ENCODE assay signal across 22 cellular contexts in the genomic region with DNA sequence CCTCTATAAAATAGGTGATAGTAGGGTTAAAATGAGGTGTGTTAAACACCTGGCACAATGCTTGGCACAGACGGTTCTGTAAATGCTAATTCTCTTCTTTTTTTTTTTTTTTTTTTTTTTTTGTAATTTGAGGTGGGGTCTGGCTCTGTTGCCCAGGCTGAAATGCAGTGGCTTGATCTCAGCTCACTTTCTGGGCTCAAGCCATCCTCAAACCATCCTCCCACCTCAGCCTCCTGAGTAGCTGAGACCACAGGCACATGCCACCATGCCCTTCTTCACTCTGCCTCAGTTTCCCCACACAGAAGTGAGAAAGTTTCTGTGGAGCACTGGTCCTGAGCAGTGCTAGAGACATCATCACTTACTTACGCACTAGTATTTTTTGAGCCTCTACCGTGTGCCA. TPM values are rescaled to one million over a fixed set of nuclear protein-coding genes. Genes with fewer than 3 reads are reported as not detected.
DNase-seq lines count a peak whose midpoint lies in the region; ATAC-seq and TF ChIP-seq lines count a peak whose summit lies in the region.
"Had no signal": no experiment of that assay in that cellular context is flagged by ENCODE, and none has a peak within 500 bp of the region (broad histone marks: within the 10 kb centered on the region; RNA-seq: fewer than 3 reads in every experiment).

No MANE protein-coding gene starts in this region.

- intact Hi-C loops in natural killer cell (cut with micrococcal nuclease), result no loop called here

- H2BK120ac ChIP-seq in mesenchymal stem cell (ENCODE audit: low read depth, low read length), result no peak overlapping the region

- H3K18ac ChIP-seq in mesenchymal stem cell (ENCODE audit: low read depth in 1 of 2, low read length in 2 of 2), result no peak overlapping the region

- POLR2A ChIA-PET in naive thymus-derived CD8-positive, alpha-beta T cell (lab: Charles Lee), result no interaction called here

- H3K4me1 ChIP-seq in mesenchymal stem cell (ENCODE audit: control insufficient read depth, insufficient read depth, low read depth, low read length), result peaks cover 69% of the 10 kb centered on the region
- H3K4me1 ChIP-seq: HAP-1, uterus had no signal

- no peak for ATAC-seq in natural killer cell treated with Interleukin-12 subunit alpha and Interleukin-12 subunit beta and Interleukin-15 and Interleukin-18, amount 100 ng/mL, for 72 hours
- no peak for ATAC-seq in natural killer cell
- ATAC-seq in activated T-helper 17 cell treated with anti-CD3 and anti-CD28 coated beads, Interleukin-2, amount 50 U/mL, for 72 hours (replicated peaks), result no peak
- no peak for ATAC-seq in naive thymus-derived CD8-positive, alpha-beta T cell
- ATAC-seq in HG02798 (IDR thresholded peaks at IDR 0.05; ENCODE audit: poor library complexity, unreplicated experiment), result no peak

- no peak overlapping the region for H4K8ac ChIP-seq in mesenchymal stem cell (ENCODE audit: low read length)

- no peak overlapping the region for H3K14ac ChIP-seq in mesenchymal stem cell (ENCODE audit: low read length in 2 of 2)

- H3K9ac ChIP-seq in mesenchymal stem cell (ENCODE audit: low read length), result no peak overlapping the region

- no peak overlapping the region for H3K4ac ChIP-seq in mesenchymal stem cell (ENCODE audit: low read depth in 1 of 2, low read length in 2 of 2)

- peak overlapping the region; percentile 94 for H3K27ac ChIP-seq in mesenchymal stem cell (ENCODE audit: low read length, poor library complexity, severe bottlenecking)

- no peak overlapping the region for H2AFZ ChIP-seq in mesenchymal stem cell (ENCODE audit: low read depth, low read length)

- no peak for TF ChIP-seq CTCF in natural killer cell (IDR thresholded peaks at IDR 0.05)

- no peak overlapping the region for H3K4me3 Mint-ChIP-seq in natural killer cell treated with Interleukin-12 subunit alpha and Interleukin-12 subunit beta and Interleukin-15 and Interleukin-18, amount 100 ng/mL, for 72 hours
- no peak overlapping the region for H3K4me3 Mint-ChIP-seq in natural killer cell
- no peak overlapping the region for H3K4me3 Mint-ChIP-seq in activated T-helper 17 cell treated with anti-CD3 and anti-CD28 coated beads, Interleukin-2, amount 50 U/mL, for 72 hours
- no peak overlapping the region for H3K4me3 Mint-ChIP-seq in naive thymus-derived CD8-positive, alpha-beta T cell
- H3K4me3 Mint-ChIP-seq: CD14-positive monocyte had no signal

- peaks cover 15% of the 10 kb centered on the region in 2 donors for H3K4me1 Mint-ChIP-seq in natural killer cell treated with Interleukin-12 subunit alpha and Interleukin-12 subunit beta and Interleukin-15 and Interleukin-18, amount 100 ng/mL, for 72 hours (ENCODE audit: low read depth in 2 of 2)
- H3K4me1 Mint-ChIP-seq in natural killer cell, result peaks cover 7 to 10% of the 10 kb centered on the region in 2 donors
- H3K4me1 Mint-ChIP-seq in activated T-helper 17 cell treated with anti-CD3 and anti-CD28 coated beads, Interleukin-2, amount 50 U/mL, for 72 hours, result peaks cover 20% of the 10 kb centered on the region
- peaks cover 0 to 4% (median 0%) of the 10 kb centered on the region in 4 donors for H3K4me1 Mint-ChIP-seq in naive thymus-derived CD8-positive, alpha-beta T cell

- peaks cover 9% of the 10 kb centered on the region for H3K36me3 Mint-ChIP-seq in natural killer cell treated with Interleukin-12 subunit alpha and Interleukin-12 subunit beta and Interleukin-15 and Interleukin-18, amount 100 ng/mL, for 72 hours
- no peaks in the 10 kb centered on the region for H3K36me3 Mint-ChIP-seq in natural killer cell
- H3K36me3 Mint-ChIP-seq in activated T-helper 17 cell treated with anti-CD3 and anti-CD28 coated beads, Interleukin-2, amount 50 U/mL, for 72 hours (ENCODE audit: low read depth), result peaks cover 96% of the 10 kb centered on the region
- peaks cover 0 to 31% (median 2%) of the 10 kb centered on the region in 3 donors for H3K36me3 Mint-ChIP-seq in naive thymus-derived CD8-positive, alpha-beta T cell

- no peak overlapping the region for H2BK5ac ChIP-seq in mesenchymal stem cell (ENCODE audit: low read depth, low read length, poor library complexity, severe bottlenecking)

- no peaks in the 10 kb centered on the region for H3K9me3 ChIP-seq in mesenchymal stem cell (ENCODE audit: control insufficient read depth, low read length)
- H3K9me3 ChIP-seq: HAP-1, MG63, psoas muscle, uterus had no signal

- H3K23ac ChIP-seq in mesenchymal stem cell (ENCODE audit: low read length in 2 of 2), result no peak overlapping the region

- H3K79me1 ChIP-seq in mesenchymal stem cell (replicated peaks; ENCODE audit: low read length, poor library complexity, severe bottlenecking), result peaks cover 12% of the 10 kb centered on the region

- no peak overlapping the region for H2BK12ac ChIP-seq in mesenchymal stem cell (ENCODE audit: low read length in 2 of 2)

- H3K4me2 ChIP-seq in mesenchymal stem cell (ENCODE audit: low read length, poor library complexity, severe bottlenecking), result no peak overlapping the region

- no peaks in the 10 kb centered on the region for H3K9me3 Mint-ChIP-seq in natural killer cell treated with Interleukin-12 subunit alpha and Interleukin-12 subunit beta and Interleukin-15 and Interleukin-18, amount 100 ng/mL, for 72 hours
- H3K9me3 Mint-ChIP-seq in natural killer cell, result no peaks in the 10 kb centered on the region
- H3K9me3 Mint-ChIP-seq in activated T-helper 17 cell treated with anti-CD3 and anti-CD28 coated beads, Interleukin-2, amount 50 U/mL, for 72 hours, result no peaks in the 10 kb centered on the region
- H3K9me3 Mint-ChIP-seq in naive thymus-derived CD8-positive, alpha-beta T cell, result no peaks in the 10 kb centered on the region
- H3K9me3 Mint-ChIP-seq: CD14-positive monocyte had no signal

- no peaks in the 10 kb centered on the region for H3K27me3 ChIP-seq in mesenchymal stem cell (ENCODE audit: control insufficient read depth in 1 of 2, insufficient read depth in 1 of 2, low read length in 2 of 2)
- H3K27me3 ChIP-seq: MG63, neutrophil, uterus had no signal

- peak overlapping the region; percentile 8 to 15 for H3K27ac Mint-ChIP-seq in natural killer cell treated with Interleukin-12 subunit alpha and Interleukin-12 subunit beta and Interleukin-15 and Interleukin-18, amount 100 ng/mL, for 72 hours
- no peak overlapping the region for H3K27ac Mint-ChIP-seq in natural killer cell
- H3K27ac Mint-ChIP-seq in activated T-helper 17 cell treated with anti-CD3 and anti-CD28 coated beads, Interleukin-2, amount 50 U/mL, for 72 hours, result peak overlapping the region; percentile 85
- peak overlapping the region in 4 of 10 donors; percentile 3 to 74 (median 47) for H3K27ac Mint-ChIP-seq in naive thymus-derived CD8-positive, alpha-beta T cell

- H3K36me3 ChIP-seq in mesenchymal stem cell (ENCODE audit: control insufficient read depth in 1 of 2, insufficient read depth in 2 of 2, low read depth in 1 of 2, low read length in 2 of 2), result peaks cover 50 to 74% of the 10 kb centered on the region in 2 experiments
- H3K36me3 ChIP-seq: MG63, uterus had no signal

- H4K91ac ChIP-seq in mesenchymal stem cell (ENCODE audit: low read length), result no peak overlapping the region

- 85% methylated on average over 3 of the region's 3 CpGs for WGBS in mesenchymal stem cell

- DNase-seq in natural killer cell treated with Interleukin-12 subunit alpha and Interleukin-12 subunit beta and Interleukin-15 and Interleukin-18, amount 100 ng/mL, for 72 hours (ENCODE audit: low spot score), result no peak
- no peak for DNase-seq in natural killer cell
- no peak for DNase-seq in mesenchymal stem cell
- no peak for DNase-seq in NCI-H2171 (lab: John Stamatoyannopoulos, UW)
- no peak for DNase-seq in naive thymus-derived CD8-positive, alpha-beta T cell
- DNase-seq: activated CD4-positive, alpha-beta T cell treated with anti-CD3 and anti-CD28 coated beads, Interleukin-2, amount 50 U/mL, for 48 hours; activated naive CD4-positive, alpha-beta T cell; aorta; glutamatergic neuron; mammary epithelial cell; MG63; NCI-H1417; NCI-H2081 treated with DMSO at 0.1 percent for 48 hours; NCI-H446 treated with DMSO at 0.1 percent for 48 hours; psoas muscle; uterus; WERI-Rb-1 had no signal

- no peaks in the 10 kb centered on the region for H3K27me3 Mint-ChIP-seq in natural killer cell treated with Interleukin-12 subunit alpha and Interleukin-12 subunit beta and Interleukin-15 and Interleukin-18, amount 100 ng/mL, for 72 hours
- H3K27me3 Mint-ChIP-seq in natural killer cell (ENCODE audit: low read depth in 2 of 2), result no peaks in the 10 kb centered on the region
- H3K27me3 Mint-ChIP-seq in activated T-helper 17 cell treated with anti-CD3 and anti-CD28 coated beads, Interleukin-2, amount 50 U/mL, for 72 hours, result no peaks in the 10 kb centered on the region
- H3K27me3 Mint-ChIP-seq in naive thymus-derived CD8-positive, alpha-beta T cell, result no peaks in the 10 kb centered on the region

- H2AK5ac ChIP-seq in mesenchymal stem cell (ENCODE audit: low read length, severe bottlenecking), result peak overlapping the region; percentile 81

- H2BK15ac ChIP-seq in mesenchymal stem cell (ENCODE audit: low read depth, poor library complexity, severe bottlenecking), result no peak overlapping the region

- no peak overlapping the region for H3K4me3 ChIP-seq in mesenchymal stem cell (ENCODE audit: insufficient read depth in 1 of 2, low read depth in 1 of 2, low read length in 2 of 2)
- H3K4me3 ChIP-seq: HAP-1, MG63, psoas muscle, uterus had no signal

RNA-seq across cellular contexts. Expression of gene SLC6A6, which starts 57.4 kb away (rescaled TPM):
- total RNA-seq in natural killer cell treated with Interleukin-12 subunit alpha and Interleukin-12 subunit beta and Interleukin-15 and Interleukin-18, amount 100 ng/mL, for 72 hours, result 10 to 100 TPM; 20.4 to 56.7 TPM
- total RNA-seq in natural killer cell, result 10 to 100 TPM; 43.7 to 55.4 (median 50.1) TPM
- total RNA-seq in activated T-helper 17 cell treated with anti-CD3 and anti-CD28 coated beads, Interleukin-2, amount 50 U/mL, for 72 hours, result 100 to 1,000 TPM in 1 of 2 donors, 10 to 100 TPM in 1; 80.1 to 219 TPM
- polyA plus RNA-seq in mesenchymal stem cell (2013, experiment 1 of 2), result 34.8 TPM
- 33.8 TPM for polyA plus RNA-seq in mesenchymal stem cell (2013, experiment 2 of 2)
- 10 to 100 TPM; 43.1 to 43.7 TPM for total RNA-seq in naive thymus-derived CD8-positive, alpha-beta T cell
- 1 to 10 TPM; 2.1 to 5.0 (median 3.0) TPM for polyA plus RNA-seq in naive thymus-derived CD8-positive, alpha-beta T cell

Comparison
In these comparisons a context has a peak if more than half of its experiments do, and no peak if none do; other contexts are left out.
1. H3K27ac Mint-ChIP-seq: peak in natural killer cell treated with Interleukin-12 subunit alpha and Interleukin-12 subunit beta and Interleukin-15 and Interleukin-18, amount 100 ng/mL, for 72 hours (2 of 2) and activated T-helper 17 cell treated with anti-CD3 and anti-CD28 coated beads, Interleukin-2, amount 50 U/mL, for 72 hours (single experiment); none in natural killer cell (0 of 2).